19 cellular contexts compared by ENCODE assay signal in the genomic region with DNA sequence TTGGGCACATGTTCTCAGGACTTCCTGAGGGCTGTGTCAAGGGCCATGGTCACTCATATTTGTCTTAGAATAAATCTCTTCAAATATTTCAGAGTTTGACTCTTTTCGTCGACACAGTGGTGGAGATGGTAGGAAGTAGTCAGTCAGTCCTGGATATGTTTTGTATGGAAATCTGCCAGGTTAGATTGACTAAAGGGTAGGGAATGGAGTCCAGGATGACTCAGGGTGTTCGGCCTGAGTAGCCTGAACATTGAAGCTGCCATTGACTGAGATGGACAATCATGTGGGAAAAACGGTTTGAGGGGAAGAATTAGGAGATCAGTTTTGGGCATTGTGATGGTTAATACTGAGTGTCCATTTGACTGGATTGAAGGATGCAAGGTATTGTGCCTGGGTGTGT.
DNase-seq lines count a peak whose midpoint lies in the region; TF ChIP-seq lines count a peak whose summit lies in the region.
"Had no signal": no experiment of that assay in that cellular context is flagged by ENCODE, and none has a peak within 500 bp of the region (broad histone marks: within the 10 kb centered on the region; RNA-seq: fewer than 3 reads in every experiment).

No MANE protein-coding gene starts in this region.

- peak; percentile 89 for DNase-seq in ELR (ENCODE audit: low read depth)
- peak; percentile 1 for DNase-seq in MG63
- DNase-seq in cardiac fibroblast (ENCODE audit: low read depth in 2 of 2): peak; percentile 3 to 71
- no peak for DNase-seq in mesendoderm
- DNase-seq in SIG-M5 treated with dmso at 0.1 percent for 504 hours (lab: John Stamatoyannopoulos, UW; ENCODE audit: unreplicated experiment): no peak
- DNase-seq in NCI-H1092 (lab: John Stamatoyannopoulos, UW): no peak
- DNase-seq in pons (ENCODE audit: low spot score): no peak
- no peak for DNase-seq in OCI-LY7 (ENCODE audit: low spot score)
- DNase-seq: ACHN; activated CD4-positive, CD25-positive, alpha-beta regulatory T cell treated with anti-CD3 and anti-CD28 coated beads, Interleukin-2, amount 50 U/mL, for 72 hours; activated CD8-positive, alpha-beta memory T cell treated with anti-CD3 and anti-CD28 coated beads, Interleukin-2, amount 10 ng/mL, durations not matched to agents 7 days and 5 days; CD4-positive, CD25-positive, alpha-beta regulatory T cell; DMS79; MV-4-11; natural killer cell; NCI-H187 treated with DMSO at 0.1 percent for 48 hours; NCI-H446; SJCRH30 had no signal

- no peak overlapping the region for H4K5ac ChIP-seq in mesendoderm (ENCODE audit: low read length)

- H2BK120ac ChIP-seq in mesendoderm (ENCODE audit: low read depth, low read length): peak overlapping the region; percentile 36

- H3K9ac ChIP-seq in mesendoderm (ENCODE audit: low read length): no peak overlapping the region

- no TSS peak for BruUV-seq in OCI-LY7 (replicated peaks; lab: Mats Ljungman, UMichigan)

- H3K27me3 ChIP-seq in MG63: no peaks in the 10 kb centered on the region
- H3K27me3 ChIP-seq in mesendoderm (ENCODE audit: insufficient read depth, low read length, poor library complexity): no peaks in the 10 kb centered on the region
- H3K27me3 ChIP-seq: esophagus muscularis mucosa, SJCRH30 had no signal

- WGBS in mesendoderm (ENCODE audit: extremely low coverage, insufficient coverage, low lambda C conversion rate): no CpG with 5 or more reads among the region's 4 CpGs

- peak overlapping the region; percentile 55 for H2BK5ac ChIP-seq in mesendoderm (ENCODE audit: low read length)

- no peaks in the 10 kb centered on the region for H4K20me1 ChIP-seq in OCI-LY7 (ENCODE audit: insufficient read depth, low read length)

- H3K4ac ChIP-seq in mesendoderm (ENCODE audit: low read depth, low read length): peak overlapping the region; percentile 36

- no peaks in the 10 kb centered on the region for H3K9me2 ChIP-seq in OCI-LY7 (ENCODE audit: insufficient read depth, low read length)

- no peaks in the 10 kb centered on the region for H3K9me3 ChIP-seq in MG63
- no peaks in the 10 kb centered on the region for H3K9me3 ChIP-seq in OCI-LY7 (ENCODE audit: low read length)
- H3K9me3 ChIP-seq: esophagus muscularis mucosa, SJCRH30 had no signal

- POLR2A ChIA-PET in OCI-LY7 (lab: Charles Lee): no interaction called here

- H2AFZ ChIP-seq in OCI-LY7 (ENCODE audit: low read length): no peak overlapping the region

- no peak overlapping the region for H3K23ac ChIP-seq in mesendoderm (ENCODE audit: low read length)

- no peak overlapping the region for H2BK15ac ChIP-seq in mesendoderm (replicated peaks; ENCODE audit: low read depth)

- no peaks in the 10 kb centered on the region for H3K36me3 ChIP-seq in MG63
- no peaks in the 10 kb centered on the region for H3K36me3 ChIP-seq in mesendoderm (ENCODE audit: control insufficient read depth, insufficient read depth, low read length)
- no peaks in the 10 kb centered on the region for H3K36me3 ChIP-seq in OCI-LY7 (ENCODE audit: insufficient read depth, low read length)
- H3K36me3 ChIP-seq: esophagus muscularis mucosa, SJCRH30 had no signal

- H4K8ac ChIP-seq in mesendoderm (ENCODE audit: low read depth, low read length): no peak overlapping the region

- H3K4me1 ChIP-seq in mesendoderm (ENCODE audit: control insufficient read depth, low read depth, low read length) (peaks cover 7% of the 10 kb centered on the region), OCI-LY7 (ENCODE audit: insufficient read depth, low read length, poor library complexity, severe bottlenecking) (no peaks in the 10 kb centered on the region)
- H3K4me1 ChIP-seq: esophagus muscularis mucosa, SJCRH30 had no signal

- intact Hi-C loops in OCI-LY7 (cut with micrococcal nuclease; ENCODE audit: unreplicated experiment): no loop called here

- H3K4me2 ChIP-seq in mesendoderm (ENCODE audit: low read length): no peak overlapping the region
- no peak overlapping the region for H3K4me2 ChIP-seq in OCI-LY7 (ENCODE audit: low read length)

- H3K27ac ChIP-seq in mesendoderm (ENCODE audit: low read depth, low read length): peak overlapping the region; percentile 58
- H3K27ac ChIP-seq in OCI-LY7 (ENCODE audit: low read depth, low read length, poor library complexity, severe bottlenecking): no peak overlapping the region
- H3K27ac ChIP-seq: esophagus muscularis mucosa, SJCRH30 had no signal

- H2AK5ac ChIP-seq in mesendoderm (ENCODE audit: low read length): peak overlapping the region; percentile 88

- H3K18ac ChIP-seq in mesendoderm (ENCODE audit: low read length): peak overlapping the region; percentile 84

- H3K79me2 ChIP-seq in mesendoderm (ENCODE audit: control insufficient read depth, insufficient read depth, low read length) (no peaks in the 10 kb centered on the region), OCI-LY7 (ENCODE audit: insufficient read depth, low read depth, low read length) (no peaks in the 10 kb centered on the region)

- H3K4me3 ChIP-seq in MG63 (no peak overlapping the region), cardiac fibroblast (replicated peaks in 1 of 2; ENCODE audit: low read depth in 2 of 2, low read length in 2 of 2) (no peak overlapping the region), mesendoderm (ENCODE audit: low read length) (no peak overlapping the region), OCI-LY7 (ENCODE audit: low read depth, low read length, poor library complexity, severe bottlenecking) (no peak overlapping the region)
- H3K4me3 ChIP-seq: esophagus muscularis mucosa, SJCRH30 had no signal

- no peak overlapping the region for H3K56ac ChIP-seq in mesendoderm (ENCODE audit: low read length)

- no peaks in the 10 kb centered on the region for H3K79me1 ChIP-seq in mesendoderm (ENCODE audit: low read length)

- CTCF ChIA-PET in OCI-LY7 (lab: Charles Lee; ENCODE audit: unreplicated experiment): no interaction called here

- TF ChIP-seq CTCF in cardiac fibroblast (IDR thresholded peaks at IDR 0.05; ENCODE audit: low read depth, low read length) (no peak), OCI-LY7 (conservative IDR thresholded peaks at IDR 0.05; ENCODE audit: low read length) (no peak)

Comparison
In these comparisons a context has a peak if more than half of its experiments do, and no peak if none do; other contexts are left out.
1. DNase-seq: peak in ELR (single experiment), MG63 (single experiment) and cardiac fibroblast (2 of 2); none in mesendoderm (single experiment), SIG-M5 treated with dmso at 0.1 percent for 504 hours (single experiment), NCI-H1092 (single experiment), pons (single experiment) and OCI-LY7 (single experiment).